24 cellular contexts compared by ENCODE assay signal in the genomic region with DNA sequence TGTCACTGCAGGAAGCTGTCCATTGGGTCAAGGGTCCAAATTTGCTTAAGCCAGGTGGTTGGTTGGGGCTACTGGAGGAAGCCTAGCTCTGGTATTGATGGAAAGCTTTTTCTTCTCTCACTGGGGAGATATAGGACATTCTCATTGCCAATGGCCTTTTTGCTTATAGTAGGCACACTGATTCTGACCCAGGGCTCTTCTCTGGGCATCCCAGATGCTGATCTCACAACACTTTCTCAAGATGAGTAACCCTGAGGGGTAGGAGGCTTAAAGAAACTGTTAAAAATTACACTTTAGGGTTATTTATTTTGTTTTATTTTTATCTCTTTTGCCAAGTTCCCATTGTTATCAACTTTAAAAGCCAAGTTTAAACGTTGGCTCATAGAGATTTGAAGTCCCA.
"Had no signal": no experiment of that assay in that cellular context is flagged by ENCODE, and none has a peak within 500 bp of the region (broad histone marks: within the 10 kb centered on the region; RNA-seq: fewer than 3 reads in every experiment).

No MANE protein-coding gene starts in this region.

- DNase-seq: activated CD4-positive, alpha-beta T cell treated with anti-CD3 and anti-CD28 coated beads, Interleukin-2, amount 50 U/mL, for 1 hour; activated CD4-positive, CD25-positive, alpha-beta regulatory T cell treated with anti-CD3 and anti-CD28 coated beads, Interleukin-2, amount 50 U/mL, for 72 hours; activated CD8-positive, alpha-beta T cell treated with anti-CD3 and anti-CD28 coated beads for 36 hours; activated naive CD8-positive, alpha-beta T cell treated with anti-CD3 and anti-CD28 coated beads, Interleukin-2, amount 50 U/mL, for 24 hours; activated T-cell treated with anti-CD3 and anti-CD28 coated beads, Interleukin-2, amount 50 U/mL, for 4 hours; amygdala; caudate nucleus; cortex of kidney; effector memory CD8-positive, alpha-beta T cell; islet precursor cell; left ventricle myocardium inferior; mesendoderm; mucosa of descending colon; posterior cingulate gyrus; right cardiac atrium; stimulated activated naive CD4-positive, alpha-beta T cell; tibial artery; upper lobe of right lung had no signal

- H3K4me3 ChIP-seq: gastroesophageal sphincter, hepatocyte, left ventricle myocardium inferior, lung, mucosa of descending colon, suprapubic skin, tibial artery, upper lobe of right lung had no signal

- H3K4me1 ChIP-seq: left ventricle myocardium inferior, suprapubic skin, tibial artery, upper lobe of right lung had no signal

- H3K79me2 ChIP-seq: hepatocyte had no signal

- ATAC-seq: activated CD8-positive, alpha-beta T cell treated with anti-CD3 and anti-CD28 coated beads for 36 hours; activated naive CD8-positive, alpha-beta T cell treated with anti-CD3 and anti-CD28 coated beads, Interleukin-2, amount 50 U/mL, for 24 hours; activated T-cell treated with anti-CD3 and anti-CD28 coated beads, Interleukin-2, amount 50 U/mL, for 4 hours; activated T-helper 17 cell treated with anti-CD3 and anti-CD28 coated beads, Interleukin-2, amount 50 U/mL, for 72 hours; effector memory CD8-positive, alpha-beta T cell; gastroesophageal sphincter; mucosa of descending colon; natural killer cell treated with Interleukin-12 subunit alpha and Interleukin-12 subunit beta and Interleukin-15 and Interleukin-18, amount 100 ng/mL, for 72 hours; right cardiac atrium; upper lobe of right lung had no signal

- H3K27me3 ChIP-seq: gastroesophageal sphincter, hepatocyte, suprapubic skin, tibial artery, upper lobe of right lung had no signal

- H3K4me2 ChIP-seq: hepatocyte had no signal

- H3K9me3 ChIP-seq: gastroesophageal sphincter, mucosa of descending colon, suprapubic skin, tibial artery, upper lobe of right lung had no signal

- H2AFZ ChIP-seq: hepatocyte had no signal

- H3K27ac ChIP-seq: gastroesophageal sphincter, hepatocyte, left ventricle myocardium inferior, suprapubic skin, tibial artery, upper lobe of right lung had no signal

- H3K36me3 ChIP-seq: gastroesophageal sphincter, left ventricle myocardium inferior, suprapubic skin, tibial artery, upper lobe of right lung had no signal
